ENCODE assay signal across 32 cellular contexts in genomic region chr7:55776196-55776595, GRCh38.
"Had no signal": no experiment of that assay in that cellular context is flagged by ENCODE, and none has a peak within 500 bp of the region (broad histone marks: within the 10 kb centered on the region; RNA-seq: fewer than 3 reads in every experiment).

No MANE protein-coding gene starts in this region.

- H3K27ac Mint-ChIP-seq: activated B cell treated with CpG ODN at 0.5 μM for 24 hours; activated CD4-positive, alpha-beta memory T cell treated with anti-CD3 and anti-CD28 coated beads for 36 hours; activated CD4-positive, alpha-beta T cell treated with anti-CD3 and anti-CD28 coated beads, Interleukin-2, amount 10 ng/mL, durations not matched to agents 24 days and 14 days; activated CD8-positive, alpha-beta memory T cell treated with anti-CD3 and anti-CD28 coated beads, Interleukin-2, amount 10 ng/mL, durations not matched to agents 7 days and 5 days; activated CD8-positive, alpha-beta T cell treated with anti-CD3 and anti-CD28 coated beads for 36 hours; activated naive CD4-positive, alpha-beta T cell treated with anti-CD3 and anti-CD28 coated beads for 36 hours; activated naive CD8-positive, alpha-beta T cell treated with anti-CD3 and anti-CD28 coated beads for 36 hours; activated T-cell treated with anti-CD3 and anti-CD28 coated beads, Interleukin-2, amount 50 U/mL, for 24 hours; activated T-helper 1 cell treated with anti-CD3 and anti-CD28 coated beads, Interleukin-12 subunit alpha, Interleukin-12 subunit beta, Interleukin-2, Interleukin-4 antibody, amounts not matched to agents 30 ng/mL and 10 ng/mL and 1 ng/mL, durations not matched to agents 14 hours and 24 hours and 36 hours; activated T-helper 17 cell treated with anti-CD3 and anti-CD28 coated beads, Interleukin-2, amount 50 U/mL, for 72 hours; T-helper 1 cell treated with Interleukin-12 subunit alpha and Interleukin-12 subunit beta and Interleukin-4 antibody, amounts not matched to agents 30 μg/mL and 1 μg/mL, for 36 hours; T-helper 2 cell treated with Interferon-gamma antibody and Interleukin-4, amounts not matched to agents 5 μg/mL and 100 μg/mL, for 36 hours had no signal

- ATAC-seq: activated CD8-positive, alpha-beta memory T cell treated with anti-CD3 and anti-CD28 coated beads, Interleukin-2, amount 10 ng/mL, durations not matched to agents 7 days and 5 days; activated CD8-positive, alpha-beta T cell treated with anti-CD3 and anti-CD28 coated beads for 36 hours; activated naive CD4-positive, alpha-beta T cell treated with anti-CD3 and anti-CD28 coated beads, Interleukin-2, amount 50 U/mL, for 72 hours; activated T-helper 17 cell treated with anti-CD3 and anti-CD28 coated beads, Interleukin-2, amount 50 U/mL, for 72 hours; body of pancreas had no signal

- H3K4me3 ChIP-seq: adrenal gland, body of pancreas, breast epithelium had no signal

- H3K27ac ChIP-seq: adrenal gland, brain microvascular endothelial cell, breast epithelium had no signal

- H3K27me3 ChIP-seq: adrenal gland, body of pancreas, brain microvascular endothelial cell, breast epithelium had no signal

- H3K4me3 Mint-ChIP-seq: activated B cell treated with CpG ODN at 0.5 μM for 24 hours; activated CD4-positive, alpha-beta memory T cell treated with anti-CD3 and anti-CD28 coated beads for 36 hours; activated CD4-positive, alpha-beta T cell treated with anti-CD3 and anti-CD28 coated beads, Interleukin-2, amount 10 ng/mL, durations not matched to agents 24 days and 14 days; activated CD8-positive, alpha-beta memory T cell treated with anti-CD3 and anti-CD28 coated beads, Interleukin-2, amount 10 ng/mL, durations not matched to agents 7 days and 5 days; activated CD8-positive, alpha-beta T cell treated with anti-CD3 and anti-CD28 coated beads for 36 hours; activated naive CD4-positive, alpha-beta T cell treated with anti-CD3 and anti-CD28 coated beads for 36 hours; activated naive CD8-positive, alpha-beta T cell treated with anti-CD3 and anti-CD28 coated beads for 36 hours; activated T-cell treated with anti-CD3 and anti-CD28 coated beads, Interleukin-2, amount 50 U/mL, for 24 hours; activated T-helper 1 cell treated with anti-CD3 and anti-CD28 coated beads, Interleukin-12 subunit alpha, Interleukin-12 subunit beta, Interleukin-2, Interleukin-4 antibody, amounts not matched to agents 30 ng/mL and 10 ng/mL and 1 ng/mL, durations not matched to agents 14 hours and 24 hours and 36 hours; activated T-helper 17 cell treated with anti-CD3 and anti-CD28 coated beads, Interleukin-2, amount 50 U/mL, for 72 hours; T-helper 1 cell treated with Interleukin-12 subunit alpha and Interleukin-12 subunit beta and Interleukin-4 antibody, amounts not matched to agents 30 μg/mL and 1 μg/mL, for 36 hours; T-helper 2 cell treated with Interferon-gamma antibody and Interleukin-4, amounts not matched to agents 5 μg/mL and 100 μg/mL, for 36 hours had no signal

- H3K9me3 ChIP-seq: adrenal gland, body of pancreas, breast epithelium had no signal

- H3K4me1 ChIP-seq: adrenal gland, breast epithelium had no signal

- DNase-seq: activated B cell treated with CpG ODN at 0.5 μM for 24 hours; activated CD4-positive, alpha-beta memory T cell treated with anti-CD3 and anti-CD28 coated beads for 36 hours; activated CD4-positive, alpha-beta T cell treated with anti-CD3 and anti-CD28 coated beads for 4 hours; activated CD4-positive, alpha-beta T cell treated with anti-CD3 and anti-CD28 coated beads, Interleukin-2, amount 10 ng/mL, durations not matched to agents 24 days and 14 days; activated CD4-positive, alpha-beta T cell treated with anti-CD3 and anti-CD28 coated beads, Interleukin-2, amount 50 U/mL, for 1 hour; activated CD4-positive, alpha-beta T cell treated with anti-CD3 and anti-CD28 coated beads, Interleukin-2, amount 50 U/mL, for 4 hours; activated CD4-positive, CD25-positive, alpha-beta regulatory T cell treated with anti-CD3 and anti-CD28 coated beads, Interleukin-2, amount 50 U/mL, for 72 hours; activated CD8-positive, alpha-beta memory T cell treated with anti-CD3 and anti-CD28 coated beads, Interleukin-2, amount 10 ng/mL, durations not matched to agents 7 days and 5 days; activated CD8-positive, alpha-beta T cell treated with anti-CD3 and anti-CD28 coated beads for 36 hours; activated effector memory CD4-positive, alpha-beta T cell treated with anti-CD3 and anti-CD28 coated beads, Interleukin-2, amount 50 U/mL, for 16 hours; activated gamma-delta T cell treated with Interleukin-2 at 50 U/mL for 16 hours; activated naive CD4-positive, alpha-beta T cell; activated naive CD4-positive, alpha-beta T cell treated with anti-CD3 and anti-CD28 coated beads for 36 hours; activated naive CD4-positive, alpha-beta T cell treated with anti-CD3 and anti-CD28 coated beads, Interleukin-2, amount 50 U/mL, for 16 hours; activated naive CD8-positive, alpha-beta T cell treated with anti-CD3 and anti-CD28 coated beads for 36 hours; activated T-cell treated with anti-CD3 and anti-CD28 coated beads, Interleukin-2, amount 50 U/mL, for 24 hours; activated T-cell treated with anti-CD3 and anti-CD28 coated beads, Interleukin-2, amount 50 U/mL, for 48 hours; amniotic stem cell; aorta; body of pancreas; brain microvascular endothelial cell; central memory CD4-positive, alpha-beta T cell; T-helper 1 cell; T-helper 2 cell; T-helper 9 cell had no signal

- H3K4me1 Mint-ChIP-seq: activated B cell treated with CpG ODN at 0.5 μM for 24 hours; activated CD4-positive, alpha-beta T cell treated with anti-CD3 and anti-CD28 coated beads, Interleukin-2, amount 10 ng/mL, durations not matched to agents 24 days and 14 days; activated CD8-positive, alpha-beta memory T cell treated with anti-CD3 and anti-CD28 coated beads, Interleukin-2, amount 10 ng/mL, durations not matched to agents 7 days and 5 days; activated naive CD8-positive, alpha-beta T cell treated with anti-CD3 and anti-CD28 coated beads for 36 hours; activated T-helper 17 cell treated with anti-CD3 and anti-CD28 coated beads, Interleukin-2, amount 50 U/mL, for 72 hours had no signal

- H3K9me3 Mint-ChIP-seq: activated B cell treated with CpG ODN at 0.5 μM for 24 hours; activated CD4-positive, alpha-beta memory T cell treated with anti-CD3 and anti-CD28 coated beads for 36 hours; activated CD8-positive, alpha-beta T cell treated with anti-CD3 and anti-CD28 coated beads for 36 hours; activated naive CD4-positive, alpha-beta T cell treated with anti-CD3 and anti-CD28 coated beads for 36 hours; activated naive CD4-positive, alpha-beta T cell treated with anti-CD3 and anti-CD28 coated beads, Interleukin-2, amount 50 U/mL, for 72 hours; activated naive CD8-positive, alpha-beta T cell treated with anti-CD3 and anti-CD28 coated beads for 36 hours; activated T-cell treated with anti-CD3 and anti-CD28 coated beads, Interleukin-2, amount 50 U/mL, for 24 hours; activated T-helper 1 cell treated with anti-CD3 and anti-CD28 coated beads, Interleukin-12 subunit alpha, Interleukin-12 subunit beta, Interleukin-2, Interleukin-4 antibody, amounts not matched to agents 30 ng/mL and 10 ng/mL and 1 ng/mL, durations not matched to agents 14 hours and 24 hours and 36 hours; activated T-helper 17 cell treated with anti-CD3 and anti-CD28 coated beads, Interleukin-2, amount 50 U/mL, for 72 hours; T-helper 1 cell treated with Interleukin-12 subunit alpha and Interleukin-12 subunit beta and Interleukin-4 antibody, amounts not matched to agents 30 μg/mL and 1 μg/mL, for 36 hours had no signal

- H3K36me3 ChIP-seq: adrenal gland, brain microvascular endothelial cell, breast epithelium had no signal

- H3K27me3 Mint-ChIP-seq: activated B cell treated with CpG ODN at 0.5 μM for 24 hours; activated CD4-positive, alpha-beta T cell treated with anti-CD3 and anti-CD28 coated beads, Interleukin-2, amount 10 ng/mL, durations not matched to agents 24 days and 14 days; activated CD8-positive, alpha-beta memory T cell treated with anti-CD3 and anti-CD28 coated beads, Interleukin-2, amount 10 ng/mL, durations not matched to agents 7 days and 5 days; activated CD8-positive, alpha-beta T cell treated with anti-CD3 and anti-CD28 coated beads for 36 hours; activated T-cell treated with anti-CD3 and anti-CD28 coated beads, Interleukin-2, amount 50 U/mL, for 24 hours; activated T-helper 17 cell treated with anti-CD3 and anti-CD28 coated beads, Interleukin-2, amount 50 U/mL, for 72 hours had no signal

- H3K36me3 Mint-ChIP-seq: activated CD4-positive, alpha-beta memory T cell treated with anti-CD3 and anti-CD28 coated beads for 36 hours; activated CD8-positive, alpha-beta memory T cell treated with anti-CD3 and anti-CD28 coated beads, Interleukin-2, amount 10 ng/mL, durations not matched to agents 7 days and 5 days; activated naive CD4-positive, alpha-beta T cell treated with anti-CD3 and anti-CD28 coated beads, Interleukin-2, amount 50 U/mL, for 72 hours; activated naive CD8-positive, alpha-beta T cell treated with anti-CD3 and anti-CD28 coated beads for 36 hours had no signal
